32 cellular contexts compared by ENCODE assay signal in the genomic region with DNA sequence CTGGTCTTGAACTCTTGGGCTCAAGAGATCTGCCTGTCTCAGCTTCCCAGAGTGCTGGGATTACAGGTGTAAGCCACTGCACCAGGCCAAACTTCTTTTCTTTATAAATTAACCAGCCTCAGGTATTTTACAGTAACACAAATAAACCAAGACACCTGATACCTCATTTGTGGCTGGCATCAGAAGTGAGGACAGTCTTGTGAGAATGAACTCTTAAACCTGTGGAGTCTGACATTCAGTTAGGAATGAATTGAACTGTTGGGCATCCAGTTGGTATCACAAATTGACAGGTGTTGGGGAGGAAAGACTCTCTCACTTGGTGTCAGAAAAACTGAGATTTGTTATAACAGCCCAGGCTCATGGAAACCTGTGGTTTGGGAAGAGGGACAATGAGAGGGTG.
"Had no signal": no experiment of that assay in that cellular context is flagged by ENCODE, and none has a peak within 500 bp of the region (broad histone marks: within the 10 kb centered on the region; RNA-seq: fewer than 3 reads in every experiment).

No MANE protein-coding gene starts in this region.

- H3K27ac Mint-ChIP-seq: activated CD4-positive, alpha-beta T cell treated with anti-CD3 and anti-CD28 coated beads, Interleukin-2, amount 10 ng/mL, durations not matched to agents 24 days and 14 days; activated CD8-positive, alpha-beta T cell treated with anti-CD3 and anti-CD28 coated beads for 36 hours; activated naive CD8-positive, alpha-beta T cell treated with anti-CD3 and anti-CD28 coated beads for 36 hours; activated T-cell treated with anti-CD3 and anti-CD28 coated beads, Interleukin-2, amount 50 U/mL, for 72 hours; activated T-helper 17 cell treated with anti-CD3 and anti-CD28 coated beads, Interleukin-2, amount 50 U/mL, for 72 hours had no signal

- ATAC-seq: activated CD8-positive, alpha-beta T cell treated with anti-CD3 and anti-CD28 coated beads for 36 hours; activated T-cell treated with anti-CD3 and anti-CD28 coated beads, Interleukin-2, amount 50 U/mL, for 72 hours; activated T-helper 17 cell treated with anti-CD3 and anti-CD28 coated beads, Interleukin-2, amount 50 U/mL, for 72 hours had no signal

- H3K9me3 Mint-ChIP-seq: activated CD4-positive, alpha-beta T cell treated with anti-CD3 and anti-CD28 coated beads, Interleukin-2, amount 10 ng/mL, durations not matched to agents 24 days and 14 days; activated CD8-positive, alpha-beta T cell treated with anti-CD3 and anti-CD28 coated beads for 36 hours; activated T-cell treated with anti-CD3 and anti-CD28 coated beads, Interleukin-2, amount 50 U/mL, for 72 hours; activated T-helper 17 cell treated with anti-CD3 and anti-CD28 coated beads, Interleukin-2, amount 50 U/mL, for 72 hours had no signal

- H3K4me3 Mint-ChIP-seq: activated CD4-positive, alpha-beta T cell treated with anti-CD3 and anti-CD28 coated beads, Interleukin-2, amount 10 ng/mL, durations not matched to agents 24 days and 14 days; activated CD8-positive, alpha-beta T cell treated with anti-CD3 and anti-CD28 coated beads for 36 hours; activated naive CD8-positive, alpha-beta T cell treated with anti-CD3 and anti-CD28 coated beads for 36 hours; activated T-cell treated with anti-CD3 and anti-CD28 coated beads, Interleukin-2, amount 50 U/mL, for 72 hours; activated T-helper 17 cell treated with anti-CD3 and anti-CD28 coated beads, Interleukin-2, amount 50 U/mL, for 72 hours had no signal

- H3K36me3 Mint-ChIP-seq: activated naive CD8-positive, alpha-beta T cell treated with anti-CD3 and anti-CD28 coated beads for 36 hours had no signal

- H3K4me1 Mint-ChIP-seq: activated CD4-positive, alpha-beta T cell treated with anti-CD3 and anti-CD28 coated beads, Interleukin-2, amount 10 ng/mL, durations not matched to agents 24 days and 14 days; activated naive CD8-positive, alpha-beta T cell treated with anti-CD3 and anti-CD28 coated beads for 36 hours; activated T-helper 17 cell treated with anti-CD3 and anti-CD28 coated beads, Interleukin-2, amount 50 U/mL, for 72 hours had no signal

- DNase-seq: activated CD4-positive, alpha-beta T cell treated with anti-CD3 and anti-CD28 coated beads, Interleukin-2, amount 10 ng/mL, durations not matched to agents 24 days and 14 days; activated CD4-positive, alpha-beta T cell treated with anti-CD3 and anti-CD28 coated beads, Interleukin-2, amount 50 U/mL, for 4 hours; activated CD8-positive, alpha-beta T cell treated with anti-CD3 and anti-CD28 coated beads for 36 hours; activated effector memory CD4-positive, alpha-beta T cell treated with anti-CD3 and anti-CD28 coated beads, Interleukin-2, amount 50 U/mL, for 16 hours; activated naive CD4-positive, alpha-beta T cell; activated naive CD4-positive, alpha-beta T cell treated with anti-CD3 and anti-CD28 coated beads, Interleukin-2, amount 50 U/mL, for 16 hours; activated naive CD8-positive, alpha-beta T cell treated with anti-CD3 and anti-CD28 coated beads for 36 hours; activated T-cell treated with anti-CD3 and anti-CD28 coated beads, Interleukin-2, amount 50 U/mL, for 1 hour; activated T-cell treated with anti-CD3 and anti-CD28 coated beads, Interleukin-2, amount 50 U/mL, for 72 hours; amniotic stem cell; aorta; brain microvascular endothelial cell; central memory CD4-positive, alpha-beta T cell; Kasumi-1; KG1; MG63; NCI-H1048; NCI-H1105 treated with DMSO at 0.1 percent for 48 hours; NCI-H1436; NCI-H1694; NCI-H1930; NCI-H2081 treated with DMSO at 0.1 percent for 48 hours; NCI-H345; NCI-H524 treated with DMSO at 0.1 percent for 48 hours; NCI-H748 treated with DMSO at 0.1 percent for 48 hours; NK-92 treated with Interleukin-12 subunit alpha and Interleukin-12 subunit beta, amount 100 ng/mL, for 24 hours; Right ventricle myocardium superior; SW 1271; T-helper 1 cell; T1000; WERI-Rb-1 had no signal

- H3K9me3 ChIP-seq: MG63 had no signal
